In the genomic region with DNA sequence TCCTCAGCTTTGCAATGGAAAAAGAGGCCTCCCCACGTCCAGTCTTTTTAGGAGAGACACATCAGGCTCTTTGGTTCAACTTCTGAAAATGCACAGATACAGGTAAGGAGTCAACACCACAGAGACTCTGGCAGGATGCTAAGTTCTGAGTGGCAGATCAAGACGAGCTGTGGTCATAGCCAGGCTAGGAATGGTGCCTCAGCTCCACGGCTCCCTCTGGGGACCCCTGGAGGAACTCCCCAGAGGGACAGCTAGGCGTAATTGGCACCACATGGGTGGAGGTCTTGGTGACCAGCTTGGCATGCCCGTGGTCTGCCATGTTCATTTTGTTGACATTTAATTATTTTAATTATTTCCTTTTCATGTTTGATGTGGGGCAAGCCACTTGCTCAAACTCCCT, we compare ENCODE assay signal across 15 cellular contexts.
A peak's percentile ranks its signal among the peaks of the same experiment; 100 is the strongest.
DNase-seq lines count a peak whose midpoint lies in the region; ATAC-seq and TF ChIP-seq lines count a peak whose summit lies in the region.
"Had no signal": no experiment of that assay in that cellular context is flagged by ENCODE, and none has a peak within 500 bp of the region (broad histone marks: within the 10 kb centered on the region; RNA-seq: fewer than 3 reads in every experiment).

No MANE protein-coding gene starts in this region.

- DNase-seq in BJ (ENCODE audit: low read depth), result no peak
- peak; percentile 46 for DNase-seq in PC-3
- DNase-seq in glomerular visceral epithelial cell (ENCODE audit: extremely low spot score), result peak; percentile 6
- DNase-seq in CD4-positive, alpha-beta T cell, result no peak
- no peak for DNase-seq in activated CD4-positive, alpha-beta T cell treated with anti-CD3 and anti-CD28 coated beads, Interleukin-2, amount 50 U/mL, for 1 hour
- DNase-seq: activated CD4-positive, alpha-beta T cell treated with anti-CD3 and anti-CD28 coated beads for 4 hours; activated naive CD8-positive, alpha-beta T cell treated with anti-CD3 and anti-CD28 coated beads, Interleukin-2, amount 10 ng/mL, durations not matched to agents 7 days and 5 days; DMS79 treated with DMSO at 0.1 percent for 48 hours; effector memory CD4-positive, alpha-beta T cell; NCI-H1092 treated with DMSO at 0.1 percent for 48 hours had no signal

- no peaks in the 10 kb centered on the region for H3K36me3 Mint-ChIP-seq in CD4-positive, alpha-beta T cell (ENCODE audit: low read depth)
- H3K36me3 Mint-ChIP-seq: activated naive CD8-positive, alpha-beta T cell treated with anti-CD3 and anti-CD28 coated beads, Interleukin-2, amount 10 ng/mL, durations not matched to agents 7 days and 5 days had no signal

- H3K9me3 ChIP-seq in PC-3 (ENCODE audit: low read length), result 0 out of 2 replicates have a peak, but pooled peaks cover 4% of the 10 kb centered on the region
- peaks cover 13% of the 10 kb centered on the region for H3K9me3 ChIP-seq in CD4-positive, alpha-beta T cell (ENCODE audit: control insufficient read depth, low read length)

- H3K4me3 Mint-ChIP-seq in CD4-positive, alpha-beta T cell, result no peak overlapping the region
- H3K4me3 Mint-ChIP-seq: activated naive CD8-positive, alpha-beta T cell treated with anti-CD3 and anti-CD28 coated beads, Interleukin-2, amount 10 ng/mL, durations not matched to agents 7 days and 5 days; natural killer cell treated with Interleukin-12 subunit alpha and Interleukin-12 subunit beta and Interleukin-15 and Interleukin-18, amount 100 ng/mL, for 72 hours had no signal

- H3K4me3 ChIP-seq in BJ (ENCODE audit: low read depth, low read length), result no peak overlapping the region
- no peak overlapping the region for H3K4me3 ChIP-seq in PC-3 (ENCODE audit: low read length)

- H3K36me3 ChIP-seq in BJ (ENCODE audit: control insufficient read depth, insufficient read depth, low read length) (no peaks in the 10 kb centered on the region), PC-3 (ENCODE audit: low read depth, low read length) (no peaks in the 10 kb centered on the region; the same call in 1 of the 2 replicates)

- H3K79me2 ChIP-seq in PC-3 (ENCODE audit: low read length), result no peaks in the 10 kb centered on the region

- POLR2A ChIA-PET in BJ (lab: Charles Lee), result no interaction called here
- POLR2A ChIA-PET in PC-3 (lab: Charles Lee; ENCODE audit: unreplicated experiment), result no interaction called here
- POLR2A ChIA-PET in CD4-positive, alpha-beta T cell (lab: Charles Lee), result no interaction called here

- no peak overlapping the region for H3K4me2 ChIP-seq in PC-3 (ENCODE audit: low read length)

- CTCF ChIA-PET in BJ (lab: Yijun Ruan, JAX), result interaction anchor here (0.9 kb wide), 1 partner anchor 164 kb away, joined by 3 read pairs; no protein-coding TSS in a partner anchor
- CTCF ChIA-PET in PC-3 (lab: Charles Lee), result no interaction called here
- CTCF ChIA-PET in CD4-positive, alpha-beta T cell (lab: Charles Lee), result no interaction called here

- no peaks in the 10 kb centered on the region for H3K27me3 ChIP-seq in BJ (ENCODE audit: control insufficient read depth, insufficient read depth, low read length)
- no peaks in the 10 kb centered on the region for H3K27me3 ChIP-seq in PC-3 (ENCODE audit: low read length)
- H3K27me3 ChIP-seq in CD4-positive, alpha-beta T cell (ENCODE audit: control insufficient read depth, insufficient read depth, low read length), result no peaks in the 10 kb centered on the region

- no peak overlapping the region for H2AFZ ChIP-seq in PC-3 (ENCODE audit: low read length)

- no peak overlapping the region for H3K9ac ChIP-seq in PC-3 (ENCODE audit: low read length)

- peak; percentile 40; the same call in 1 of the 2 replicates for ATAC-seq in PC-3
- no peak for ATAC-seq in GM18870 (IDR thresholded peaks at IDR 0.05; ENCODE audit: unreplicated experiment)
- no peak for ATAC-seq in GM19035 (IDR thresholded peaks at IDR 0.05; ENCODE audit: unreplicated experiment)
- no peak for ATAC-seq in CD4-positive, alpha-beta T cell (ENCODE audit: poor library complexity)
- ATAC-seq: Panc1 had no signal

- no peaks in the 10 kb centered on the region for H4K20me1 ChIP-seq in PC-3 (ENCODE audit: low read length)

- intact Hi-C loops in PC-3 (cut with micrococcal nuclease), result no loop called here
- intact Hi-C loops in CD4-positive, alpha-beta T cell (cut with DNase I, micrococcal nuclease), result no loop called here

- TF ChIP-seq CTCF in BJ (IDR thresholded peaks at IDR 0.05; ENCODE audit: insufficient read depth, low read depth, low read length) (peak; percentile 21; the same call in 1 of the 2 replicates), GM12874 (IDR thresholded peaks at IDR 0.05; ENCODE audit: insufficient read depth, low read depth, low read length) (0 out of 2 replicates have a peak, but pooled peaks have one; percentile 25), PC-3 (conservative IDR thresholded peaks at IDR 0.05; ENCODE audit: low read depth, low read length) (peak; percentile 53)
- TF ChIP-seq CTCF in CD4-positive, alpha-beta T cell (IDR thresholded peaks at IDR 0.05), result no peak

- H3K4me1 Mint-ChIP-seq in CD4-positive, alpha-beta T cell (ENCODE audit: low read depth), result no peaks in the 10 kb centered on the region
- H3K4me1 Mint-ChIP-seq: activated naive CD8-positive, alpha-beta T cell treated with anti-CD3 and anti-CD28 coated beads, Interleukin-2, amount 10 ng/mL, durations not matched to agents 7 days and 5 days had no signal

- H3K9me2 ChIP-seq in PC-3 (replicated peaks; ENCODE audit: low read length), result no peaks in the 10 kb centered on the region

- no TSS peak for BruUV-seq in PC-3 (replicated peaks; lab: Mats Ljungman, UMichigan)

- no peak overlapping the region for H3K27ac ChIP-seq in PC-3 (ENCODE audit: low read length)
- no peak overlapping the region for H3K27ac ChIP-seq in CD4-positive, alpha-beta T cell (ENCODE audit: low read depth, low read length)

- H3K27ac Mint-ChIP-seq in CD4-positive, alpha-beta T cell, result no peak overlapping the region
- H3K27ac Mint-ChIP-seq: activated naive CD8-positive, alpha-beta T cell treated with anti-CD3 and anti-CD28 coated beads, Interleukin-2, amount 10 ng/mL, durations not matched to agents 7 days and 5 days; natural killer cell treated with Interleukin-12 subunit alpha and Interleukin-12 subunit beta and Interleukin-15 and Interleukin-18, amount 100 ng/mL, for 72 hours had no signal

- H3K9me3 Mint-ChIP-seq in CD4-positive, alpha-beta T cell, result peaks cover 5% of the 10 kb centered on the region
- H3K9me3 Mint-ChIP-seq: natural killer cell treated with Interleukin-12 subunit alpha and Interleukin-12 subunit beta and Interleukin-15 and Interleukin-18, amount 100 ng/mL, for 72 hours had no signal

- no peaks in the 10 kb centered on the region for H3F3A ChIP-seq in PC-3 (ENCODE audit: low read length, unreplicated experiment)

- H3K4me1 ChIP-seq in PC-3 (ENCODE audit: insufficient read depth, low read length), result no peaks in the 10 kb centered on the region

- H3K27me3 Mint-ChIP-seq in CD4-positive, alpha-beta T cell, result peaks cover 4% of the 10 kb centered on the region
- H3K27me3 Mint-ChIP-seq: activated naive CD8-positive, alpha-beta T cell treated with anti-CD3 and anti-CD28 coated beads, Interleukin-2, amount 10 ng/mL, durations not matched to agents 7 days and 5 days had no signal

Comparison
In these comparisons a context has a peak if more than half of its experiments do, and no peak if none do; other contexts are left out.
1. DNase-seq: peak in PC-3 (single experiment) and glomerular visceral epithelial cell (single experiment); none in BJ (single experiment), CD4-positive, alpha-beta T cell (0 of 10) and activated CD4-positive, alpha-beta T cell treated with anti-CD3 and anti-CD28 coated beads, Interleukin-2, amount 50 U/mL, for 1 hour (single experiment).